Comparison of ENCODE assay signal across 17 cellular contexts in the genomic region with DNA sequence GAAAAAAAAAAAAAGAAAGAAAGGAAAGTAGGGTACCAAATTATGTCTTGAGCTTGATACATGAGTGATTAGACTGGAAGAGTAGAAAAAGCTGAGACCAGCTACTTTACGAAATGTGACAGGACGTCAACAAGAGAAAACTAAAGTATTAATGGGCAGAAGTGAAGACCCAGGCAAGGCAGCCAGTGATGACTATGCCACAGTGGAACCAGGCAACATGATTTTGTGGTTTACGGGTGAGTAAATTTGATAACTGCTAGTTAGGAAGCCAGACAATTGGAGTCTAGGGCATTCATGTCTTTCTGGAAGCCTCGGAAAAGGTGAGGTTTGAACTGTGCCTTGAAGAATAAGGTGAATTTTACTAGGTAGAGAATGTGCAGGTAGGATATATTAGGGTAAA.
DNase-seq lines count a peak whose midpoint lies in the region; ATAC-seq and FAIRE-seq lines count a peak whose summit lies in the region.
"Had no signal": no experiment of that assay in that cellular context is flagged by ENCODE, and none has a peak within 500 bp of the region (broad histone marks: within the 10 kb centered on the region; RNA-seq: fewer than 3 reads in every experiment).

No MANE protein-coding gene starts in this region.

- DNase-seq in NCI-H2107 treated with DMSO at 0.1 percent for 48 hours (lab: John Stamatoyannopoulos, UW; ENCODE audit: unreplicated experiment) (peak; percentile 8), NCI-H2107 (lab: John Stamatoyannopoulos, UW) (no peak), RCC 7860 (ENCODE audit: low spot score) (peak; percentile 58), kidney glomerular epithelial cell (lab: John Stamatoyannopoulos, UW) (peak; percentile 47)
- no peak for DNase-seq in activated naive CD4-positive, alpha-beta T cell (lab: John Stamatoyannopoulos, UW)
- DNase-seq: AML-193; C1 segment of cervical spinal cord; CD4-positive, alpha-beta T cell; DMS79; EL; KBM-7 had no signal

- peak; percentile 86 for FAIRE-seq in RCC 7860 (lab: Jason Lieb, UNC)
- FAIRE-seq: G401.6, GM12891, GM19239, H1 had no signal

- ATAC-seq in GM19467 (IDR thresholded peaks at IDR 0.05; ENCODE audit: unreplicated experiment) (no peak), HG02840 (IDR thresholded peaks at IDR 0.05; ENCODE audit: low FRiP score, unreplicated experiment) (no peak)

Comparison
In these comparisons a context has a peak if more than half of its experiments do, and no peak if none do; other contexts are left out.
1. DNase-seq: peak in NCI-H2107 treated with DMSO at 0.1 percent for 48 hours (single experiment), RCC 7860 (single experiment) and kidney glomerular epithelial cell (single experiment); none in NCI-H2107 (single experiment) and activated naive CD4-positive, alpha-beta T cell (0 of 4).